Comparison of ENCODE assay signal across 3 cellular contexts in the genomic region with DNA sequence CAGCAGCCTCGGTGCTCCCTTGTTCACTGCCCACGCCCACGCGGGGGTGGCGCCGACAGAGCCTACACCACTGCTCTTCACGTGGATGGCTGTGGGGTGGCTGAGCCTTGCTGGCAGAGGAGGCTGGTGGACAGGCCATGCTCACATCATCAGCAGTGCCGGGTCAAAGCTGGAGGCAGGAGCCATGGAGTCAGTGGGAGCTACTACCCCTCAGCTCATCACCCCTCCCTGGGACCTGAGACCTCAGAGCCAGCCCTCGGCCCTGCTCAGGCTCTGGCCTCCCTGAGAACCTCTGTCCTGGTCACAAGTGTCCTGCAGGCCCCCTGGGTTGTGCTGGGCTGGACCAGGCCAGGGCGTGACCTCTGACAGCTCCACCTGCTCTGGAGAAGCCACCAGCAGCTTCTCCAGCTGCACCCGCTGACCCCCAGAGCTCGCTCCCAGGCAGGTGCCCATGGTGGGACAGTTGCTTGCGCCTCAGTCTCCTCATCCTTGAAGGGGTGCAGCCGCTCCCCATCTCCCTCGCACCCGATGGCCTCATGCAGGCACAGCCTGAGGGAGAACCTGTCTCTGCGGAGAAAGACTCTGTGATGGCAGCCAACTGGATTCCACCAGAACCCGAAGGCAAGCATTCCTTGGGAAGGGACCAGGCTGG. TPM values are rescaled to one million over a fixed set of nuclear protein-coding genes. Genes with fewer than 3 reads are reported as not detected.
"Had no signal": no experiment of that assay in that cellular context is flagged by ENCODE, and none has a peak within 500 bp of the region (broad histone marks: within the 10 kb centered on the region; RNA-seq: fewer than 3 reads in every experiment).

No MANE protein-coding gene starts in this region.

RNA-seq across cellular contexts. Expression of gene ZDHHC11B, which starts 9.5 kb away (rescaled TPM):
- total RNA-seq: activated CD4-positive, alpha-beta memory T cell treated with anti-CD3 and anti-CD28 coated beads, Interleukin-2, amount 10 ng/mL, durations not matched to agents 7 days and 5 days; activated naive CD8-positive, alpha-beta T cell treated with anti-CD3 and anti-CD28 coated beads for 36 hours; pulmonary artery endothelial cell had no signal
